Comparison of ENCODE assay signal across 19 cellular contexts in genomic region chr6:155129744-155130143, GRCh38.
DNase-seq lines count a peak whose midpoint lies in the region; ATAC-seq and TF ChIP-seq lines count a peak whose summit lies in the region.
"Had no signal": no experiment of that assay in that cellular context is flagged by ENCODE, and none has a peak within 500 bp of the region (broad histone marks: within the 10 kb centered on the region; RNA-seq: fewer than 3 reads in every experiment).

No MANE protein-coding gene starts in this region.

- CTCF ChIA-PET in activated CD4-positive, alpha-beta T cell treated with anti-CD3 and anti-CD28 coated beads for 36 hours (lab: Charles Lee), result no interaction called here

- no peak overlapping the region for H3K4me3 Mint-ChIP-seq in activated CD4-positive, alpha-beta T cell treated with anti-CD3 and anti-CD28 coated beads for 36 hours
- peak overlapping the region; percentile 44 for H3K4me3 Mint-ChIP-seq in stimulated activated naive CD8-positive, alpha-beta T cell treated with anti-CD3 and anti-CD28 coated beads, Interleukin-15, Interleukin-2, amounts not matched to agents 100 ng/mL and 50 ng/mL, for 24 hours
- no peak overlapping the region for H3K4me3 Mint-ChIP-seq in neural crest cell
- H3K4me3 Mint-ChIP-seq: CD4-positive, alpha-beta T cell had no signal

- no peaks in the 10 kb centered on the region for H3K9me3 Mint-ChIP-seq in activated CD4-positive, alpha-beta T cell treated with anti-CD3 and anti-CD28 coated beads for 36 hours (ENCODE audit: low read depth)
- H3K9me3 Mint-ChIP-seq in stimulated activated naive CD8-positive, alpha-beta T cell treated with anti-CD3 and anti-CD28 coated beads, Interleukin-15, Interleukin-2, amounts not matched to agents 100 ng/mL and 50 ng/mL, for 24 hours, result no peaks in the 10 kb centered on the region
- no peaks in the 10 kb centered on the region for H3K9me3 Mint-ChIP-seq in neural crest cell
- H3K9me3 Mint-ChIP-seq: CD4-positive, alpha-beta T cell had no signal

- H3K27me3 Mint-ChIP-seq in activated CD4-positive, alpha-beta T cell treated with anti-CD3 and anti-CD28 coated beads for 36 hours, result no peaks in the 10 kb centered on the region
- no peaks in the 10 kb centered on the region for H3K27me3 Mint-ChIP-seq in stimulated activated naive CD8-positive, alpha-beta T cell treated with anti-CD3 and anti-CD28 coated beads, Interleukin-15, Interleukin-2, amounts not matched to agents 100 ng/mL and 50 ng/mL, for 24 hours
- H3K27me3 Mint-ChIP-seq in neural crest cell (ENCODE audit: low read depth), result no peaks in the 10 kb centered on the region
- H3K27me3 Mint-ChIP-seq: CD4-positive, alpha-beta T cell had no signal

- no peak for TF ChIP-seq CTCF in neural crest cell (conservative IDR thresholded peaks at IDR 0.05)

- peak overlapping the region; percentile 83 for H3K27ac Mint-ChIP-seq in activated CD4-positive, alpha-beta T cell treated with anti-CD3 and anti-CD28 coated beads for 36 hours
- peak overlapping the region; percentile 92 for H3K27ac Mint-ChIP-seq in stimulated activated naive CD8-positive, alpha-beta T cell treated with anti-CD3 and anti-CD28 coated beads, Interleukin-15, Interleukin-2, amounts not matched to agents 100 ng/mL and 50 ng/mL, for 24 hours
- H3K27ac Mint-ChIP-seq in neural crest cell (ENCODE audit: unreplicated experiment), result peak overlapping the region; percentile 70
- H3K27ac Mint-ChIP-seq: CD4-positive, alpha-beta T cell had no signal

- intact Hi-C loops in activated CD4-positive, alpha-beta T cell treated with anti-CD3 and anti-CD28 coated beads for 36 hours (cut with DNase I, micrococcal nuclease), result loop anchor here (1.0 to 2.0 kb wide), 3 partner anchors 25 to 42 kb away; no protein-coding TSS in a partner anchor

- POLR2A ChIA-PET in activated CD4-positive, alpha-beta T cell treated with anti-CD3 and anti-CD28 coated beads for 36 hours (lab: Charles Lee), result interaction anchor here (1.0 kb wide), 1 partner anchor 79 kb away, joined by 3 read pairs; no protein-coding TSS in a partner anchor

- peaks cover 15% of the 10 kb centered on the region for H3K36me3 Mint-ChIP-seq in activated CD4-positive, alpha-beta T cell treated with anti-CD3 and anti-CD28 coated beads for 36 hours (ENCODE audit: low read depth)
- peaks cover 25% of the 10 kb centered on the region for H3K36me3 Mint-ChIP-seq in stimulated activated naive CD8-positive, alpha-beta T cell treated with anti-CD3 and anti-CD28 coated beads, Interleukin-15, Interleukin-2, amounts not matched to agents 100 ng/mL and 50 ng/mL, for 24 hours (ENCODE audit: low read depth)
- peaks cover 3% of the 10 kb centered on the region for H3K36me3 Mint-ChIP-seq in neural crest cell (ENCODE audit: low read depth)

- no peak overlapping the region for H3K27ac ChIP-seq in substantia nigra (ENCODE audit: low read depth, low read length, poor library complexity, severe bottlenecking)

- DNase-seq in activated CD4-positive, alpha-beta T cell treated with anti-CD3 and anti-CD28 coated beads for 36 hours, result no peak
- DNase-seq in activated CD4-positive, alpha-beta T cell treated with anti-CD3 and anti-CD28 coated beads for 1 hour, result no peak
- no peak for DNase-seq in stimulated activated naive CD8-positive, alpha-beta T cell treated with anti-CD3 and anti-CD28 coated beads, Interleukin-15, Interleukin-2, amounts not matched to agents 100 U/mL and 50 U/mL, for 24 hours
- DNase-seq in neural crest cell (ENCODE audit: low read depth, low spot score), result no peak
- DNase-seq in NCI-H446 (lab: John Stamatoyannopoulos, UW), result no peak
- no peak for DNase-seq in substantia nigra (lab: John Stamatoyannopoulos, UW)
- no peak for DNase-seq in stimulated activated CD4-positive, alpha-beta T cell treated with anti-CD3 and anti-CD28 coated beads, Interleukin-2, amount 100 ng/mL, for 48 hours
- DNase-seq: 8988T; BE2C; CD4-positive, alpha-beta T cell; EL; GOT3; KG1; NCI-H1436; NCI-H2029; NCI-H2171 treated with DMSO at 0.1 percent for 48 hours; NCI-H748 treated with DMSO at 0.1 percent for 48 hours; OCI-M1 had no signal

- no peak for ATAC-seq in activated CD4-positive, alpha-beta T cell treated with anti-CD3 and anti-CD28 coated beads for 36 hours
- ATAC-seq in stimulated activated naive CD8-positive, alpha-beta T cell treated with anti-CD3 and anti-CD28 coated beads, Interleukin-15, Interleukin-2, amounts not matched to agents 100 U/mL and 50 U/mL, for 24 hours, result no peak

- H3K4me1 Mint-ChIP-seq in activated CD4-positive, alpha-beta T cell treated with anti-CD3 and anti-CD28 coated beads for 36 hours, result peaks cover 36% of the 10 kb centered on the region
- H3K4me1 Mint-ChIP-seq in stimulated activated naive CD8-positive, alpha-beta T cell treated with anti-CD3 and anti-CD28 coated beads, Interleukin-15, Interleukin-2, amounts not matched to agents 100 ng/mL and 50 ng/mL, for 24 hours (ENCODE audit: low read depth), result peaks cover 55% of the 10 kb centered on the region
- H3K4me1 Mint-ChIP-seq in neural crest cell, result peaks cover 18% of the 10 kb centered on the region
